ENCODE assay signal across 12 cellular contexts in genomic region chr9:134217431-134218210, GRCh38. TPM values are rescaled to one million over a fixed set of nuclear protein-coding genes. Genes with fewer than 3 reads are reported as not detected.
DNase-seq lines count a peak whose midpoint lies in the region; ATAC-seq and TF ChIP-seq lines count a peak whose summit lies in the region.
"Had no signal": no experiment of that assay in that cellular context is flagged by ENCODE, and none has a peak within 500 bp of the region (broad histone marks: within the 10 kb centered on the region; RNA-seq: fewer than 3 reads in every experiment).

No MANE protein-coding gene starts in this region.

- CTCF ChIA-PET in AG04450 (lab: Charles Lee) = no interaction called here

- H3K36me3 ChIP-seq in OCI-LY3 (replicated peaks; ENCODE audit: low read depth, low read length) = no peaks in the 10 kb centered on the region
- no peaks in the 10 kb centered on the region for H3K36me3 ChIP-seq in transverse colon
- H3K36me3 ChIP-seq: Peyer's patch had no signal

- intact Hi-C loops in left cardiac atrium (cut with DNase I) (no loop called here), transverse colon (cut with DNase I; ENCODE audit: low total_unique reads) (loop anchor here (1.0 kb wide), 1 partner anchor 15 kb away; no protein-coding TSS in a partner anchor)

- H3K79me2 ChIP-seq in OCI-LY3 (ENCODE audit: low read length) = no peaks in the 10 kb centered on the region

- TF ChIP-seq CTCF in AG04450 (IDR thresholded peaks at IDR 0.05; ENCODE audit: low read depth, low read length) (no peak), GM12865 (IDR thresholded peaks at IDR 0.05; ENCODE audit: insufficient read depth, low read depth, low read length, missing control alignments) (peak; percentile 26), OCI-LY3 (IDR thresholded peaks at IDR 0.05; ENCODE audit: low read depth, low read length) (peak; percentile 54), transverse colon (IDR thresholded peaks at IDR 0.05) (no peak)

- H3K4me1 ChIP-seq in OCI-LY3 (ENCODE audit: low read length) (peaks cover 14% of the 10 kb centered on the region), transverse colon (peaks cover 0 to 11% (median 5%) of the 10 kb centered on the region in 4 donors)

- no peaks in the 10 kb centered on the region for H3K27me3 ChIP-seq in AG04450 (ENCODE audit: control insufficient read depth, insufficient read depth, low read length)
- H3K27me3 ChIP-seq in OCI-LY3 (ENCODE audit: low read depth, low read length) = peaks cover 8% of the 10 kb centered on the region; the same call in 1 of the 2 replicates
- peaks cover 8% of the 10 kb centered on the region for H3K27me3 ChIP-seq in transverse colon
- H3K27me3 ChIP-seq: Peyer's patch had no signal

- no peak overlapping the region for H3K4me2 ChIP-seq in OCI-LY3 (ENCODE audit: low read length)

- peak overlapping the region; percentile 21 for H3K27ac ChIP-seq in AG04450 (ENCODE audit: low read depth, low read length)
- no peak overlapping the region for H3K27ac ChIP-seq in OCI-LY3 (ENCODE audit: low read length)
- no peak overlapping the region for H3K27ac ChIP-seq in substantia nigra (ENCODE audit: low read depth, low read length, poor library complexity, severe bottlenecking)
- H3K27ac ChIP-seq in transverse colon = peak overlapping the region in 1 of 4 donors; percentile 67

- in situ Hi-C loops in transverse colon (cut with MboI; ENCODE audit: low pct_ligation_motif_present in 1 of 4, low pct_unique_long_range_greater_than_20kb in 1 of 4, low sequenced_read_pairs in 3 of 4) = no loop called here

- no peak overlapping the region for H3K9ac ChIP-seq in OCI-LY3 (ENCODE audit: low read length)

- no peaks in the 10 kb centered on the region for H4K20me1 ChIP-seq in OCI-LY3 (ENCODE audit: insufficient read depth, low read length)

- no peak for TF ChIP-seq POLR2A in transverse colon (IDR thresholded peaks at IDR 0.05)

- H3K4me3 ChIP-seq in AG04450 (ENCODE audit: low read depth, low read length) (no peak overlapping the region), GM12865 (ENCODE audit: low read depth, low read length) (no peak overlapping the region), OCI-LY3 (ENCODE audit: low read length) (no peak overlapping the region), transverse colon (no peak overlapping the region)
- H3K4me3 ChIP-seq: Peyer's patch had no signal

- H2AFZ ChIP-seq in OCI-LY3 (ENCODE audit: low read depth, low read length) = no peak overlapping the region

- DNase-seq in AG04450 (ENCODE audit: low read depth, low spot score) (no peak), GM12865 (ENCODE audit: low read depth) (peak; percentile 41), left cardiac atrium (peak; percentile 9), substantia nigra (lab: John Stamatoyannopoulos, UW) (no peak), transverse colon (no peak)
- no peak for DNase-seq in stimulated activated CD4-positive, alpha-beta T cell treated with anti-CD3 and anti-CD28 coated beads, Interleukin-4, amount 100 ng/mL, for 4 hours
- DNase-seq: activated T-cell treated with anti-CD3 and anti-CD28 coated beads, Interleukin-2, amount 50 U/mL, for 4 hours; EL; left colon; Peyer's patch had no signal

- 80 to 87% methylated on average over 1 to 10 of the region's 10 CpGs for WGBS in transverse colon (ENCODE audit: low coverage in 1 of 2), 2 donors

- no peak for TF ChIP-seq EP300 in transverse colon (IDR thresholded peaks at IDR 0.05; ENCODE audit: low read depth)

- ATAC-seq in left cardiac atrium (no peak), GM19351 (IDR thresholded peaks at IDR 0.05; ENCODE audit: unreplicated experiment) (no peak)
- ATAC-seq: activated T-cell treated with anti-CD3 and anti-CD28 coated beads, Interleukin-2, amount 50 U/mL, for 4 hours; left colon had no signal

- POLR2A ChIA-PET in AG04450 (lab: Yijun Ruan, JAX) = no interaction called here

- H3K9me3 ChIP-seq in AG04450 (ENCODE audit: control insufficient read depth, insufficient read depth, low read length) = peaks cover 7% of the 10 kb centered on the region
- H3K9me3 ChIP-seq in OCI-LY3 (ENCODE audit: insufficient read depth, low read length) = no peaks in the 10 kb centered on the region
- no peaks in the 10 kb centered on the region for H3K9me3 ChIP-seq in transverse colon
- H3K9me3 ChIP-seq: Peyer's patch had no signal

RNA-seq across cellular contexts. Expression of gene RNU6ATAC, which starts 53.3 kb away (rescaled TPM):
- polyA plus RNA-seq in AG04450 (2011; rRNA removed) = not detected in 2 replicates
- polyA minus RNA-seq in AG04450 (2011; rRNA and poly(A)+ RNA removed) = under 0.01 TPM in 2 replicates
- 100 to 1,000 TPM; 307 to 456 TPM for total RNA-seq in left cardiac atrium
- total RNA-seq in transverse colon = not detected
- total RNA-seq: Peyer's patch had no signal

Comparison
In these comparisons a context has a peak if more than half of its experiments do, and no peak if none do; other contexts are left out.
1. DNase-seq: peak in GM12865 (single experiment) and left cardiac atrium (single experiment); none in AG04450 (single experiment), substantia nigra (0 of 49), stimulated activated CD4-positive, alpha-beta T cell treated with anti-CD3 and anti-CD28 coated beads, Interleukin-4, amount 100 ng/mL, for 4 hours (0 of 2) and transverse colon (single experiment).
2. CTCF ChIP-seq: peak in GM12865 (single experiment) and OCI-LY3 (single experiment); none in AG04450 (single experiment) and transverse colon (0 of 5).
3. RNA of gene RNU6ATAC, which starts 53.3 kb away (total RNA-seq): 307 to 456 TPM in left cardiac atrium; not detected in transverse colon; every median in the first group is over 100 times any median in the second.